In the genomic region with DNA sequence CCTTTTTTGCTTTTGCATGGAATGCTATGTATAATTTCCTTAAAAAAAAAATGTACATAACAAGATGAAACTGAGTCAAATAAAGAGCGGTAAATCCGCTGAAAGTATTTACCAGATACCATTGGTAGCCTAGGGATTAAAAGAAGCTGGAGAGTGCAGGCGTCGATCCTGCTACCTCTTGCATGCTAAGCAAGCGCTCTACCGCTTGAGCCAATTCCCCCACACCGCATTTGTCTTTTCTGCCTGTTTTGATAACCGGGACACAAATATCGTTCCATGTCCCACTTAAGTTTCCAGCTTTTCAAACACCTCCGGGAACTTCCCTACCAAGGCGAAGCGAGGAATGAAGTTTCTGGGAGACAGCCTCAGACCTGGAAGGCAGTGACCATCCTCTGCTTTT, we compare ENCODE assay signal across 8 cellular contexts.
A peak's percentile ranks its signal among the peaks of the same experiment; 100 is the strongest.
DNase-seq lines count a peak whose midpoint lies in the region; ATAC-seq, FAIRE-seq and TF ChIP-seq lines count a peak whose summit lies in the region.
"Not testable (repeated sequence)": the region's sequence is repeated elsewhere in the genome, so short reads cannot be mapped to it uniquely, and the experiment has no call there.

No MANE protein-coding gene starts in this region.

- not testable (repeated sequence) for H3K9me2 ChIP-seq in GM23338 (ENCODE audit: insufficient read depth); HCT116 (ENCODE audit: insufficient read depth)

- CTCF ChIA-PET in HCT116 (lab: Charles Lee); Panc1 (lab: Charles Lee); WTC11 (lab: Charles Lee); H1 (lab: Charles Lee; ENCODE audit: partially characterized antibody): not testable (repeated sequence)

- H3K14ac ChIP-seq in H1 (ENCODE audit: insufficient read length), result not testable (repeated sequence)

- not testable (repeated sequence) for H2BK120ac ChIP-seq in H1 (replicated peaks; ENCODE audit: low read depth, low read length)

- not testable (repeated sequence) for H3K56ac ChIP-seq in H1 (replicated peaks; ENCODE audit: insufficient read length, low read depth, low read length)

- H3K27me3 Mint-ChIP-seq in GM23338 (ENCODE audit: insufficient read depth, low read depth, poor library complexity); WTC11 (ENCODE audit: low read depth): not testable (repeated sequence)

- not testable (repeated sequence) for TF ChIP-seq CTCF in GM23338 (conservative IDR thresholded peaks at IDR 0.05; ENCODE audit: low read depth in 2 of 2); HCT116 (IDR thresholded peaks at IDR 0.05 in 2 of 3, conservative IDR thresholded peaks at IDR 0.05 in 1 of 3; ENCODE audit: borderline replicate concordance in 1 of 3, insufficient read depth in 1 of 3, low read depth in 2 of 3, low read length in 2 of 3); Panc1 (IDR thresholded peaks at IDR 0.05); WTC11 (IDR thresholded peaks at IDR 0.05); H1 (IDR thresholded peaks at IDR 0.05; ENCODE audit: control extremely low read depth in 1 of 3, insufficient read depth in 1 of 3, low read depth in 1 of 3, low read length in 3 of 3); foreskin keratinocyte (conservative IDR thresholded peaks at IDR 0.05)

- RAD21 ChIA-PET in HCT116 (lab: Charles Lee; ENCODE audit: low non-redundant PET in 1 of 2, low total read pairs in 2 of 2, uncharacterized antibody in 2 of 2, unreplicated experiment in 2 of 2), result not testable (repeated sequence)

- not testable (repeated sequence) for H3K9ac ChIP-seq in HCT116 (ENCODE audit: low read length); H1 (replicated peaks in 1 of 4; ENCODE audit: extremely low read depth in 1 of 4, low read depth in 3 of 4, low read length in 3 of 4)

- H4K5ac ChIP-seq in H1 (ENCODE audit: insufficient read length, low read depth, low read length), result not testable (repeated sequence)

- not testable (repeated sequence) for H2BK5ac ChIP-seq in H1 (ENCODE audit: low read depth, low read length)

- H3K18ac ChIP-seq in H1 (ENCODE audit: extremely low read depth, low read length), result not testable (repeated sequence)

- H2BK12ac ChIP-seq in H1 (ENCODE audit: low read depth, low read length), result not testable (repeated sequence)

- H3K4me3 ChIP-seq in GM23338; HCT116 (replicated peaks in 1 of 2; ENCODE audit: low read depth in 1 of 2, low read length in 2 of 2); Panc1 (ENCODE audit: low read depth in 2 of 2, low read length in 2 of 2); H1 (ENCODE audit: extremely low read depth in 1 of 4, insufficient read depth in 2 of 4, low read depth in 3 of 4, low read length in 4 of 4): not testable (repeated sequence)

- BruUV-seq in HCT116 (replicated peaks; lab: Mats Ljungman, UMichigan); Panc1 (replicated peaks; lab: Mats Ljungman, UMichigan): not testable (repeated sequence)

- not testable (repeated sequence) for H3K23ac ChIP-seq in H1 (ENCODE audit: insufficient read length)

- H4K20me1 ChIP-seq in GM23338 (replicated peaks; ENCODE audit: insufficient read depth); HCT116 (ENCODE audit: insufficient read depth); H1 (replicated peaks in 1 of 2; ENCODE audit: control insufficient read depth in 1 of 2, insufficient read depth in 2 of 2, low read length in 2 of 2): not testable (repeated sequence)

- TF ChIP-seq RAD21 in HCT116 (IDR thresholded peaks at IDR 0.05; ENCODE audit: low read depth); H1 (IDR thresholded peaks at IDR 0.05 in 1 of 2, conservative IDR thresholded peaks at IDR 0.05 in 1 of 2; ENCODE audit: low read depth in 2 of 2, low read length in 2 of 2): not testable (repeated sequence)

- DNase-seq in GM23338 (ENCODE audit: low spot score); H54 (ENCODE audit: insufficient read length, low spot score); HCT116 (ENCODE audit: low read depth, low spot score); Panc1 (ENCODE audit: low read depth, low spot score); WTC11 (ENCODE audit: low spot score); H1 (ENCODE audit: low read depth in 1 of 2, low spot score in 2 of 2); foreskin keratinocyte: not testable (repeated sequence)

- not testable (repeated sequence) for H2AFZ ChIP-seq in GM23338; HCT116 (ENCODE audit: low read depth, low read length, poor library complexity, severe bottlenecking); H1 (ENCODE audit: low read length)

- in situ Hi-C loops in Panc1 (cut with HindIII; ENCODE audit: low pct_unique_long_range_greater_than_20kb, low sequenced_read_pairs), result not testable (repeated sequence)

- not testable (repeated sequence) for H3K4ac ChIP-seq in H1 (replicated peaks; ENCODE audit: insufficient read length, low read depth, low read length)

- not testable (repeated sequence) for TF ChIP-seq POLR2A in H54 (IDR thresholded peaks at IDR 0.05; ENCODE audit: low read depth, low read length); HCT116 (IDR thresholded peaks at IDR 0.05; ENCODE audit: borderline replicate concordance, extremely low read depth, insufficient read depth, insufficient read length); H1 (IDR thresholded peaks at IDR 0.05; ENCODE audit: control extremely low read depth in 1 of 2, low read depth in 2 of 2, low read length in 2 of 2)

- ATAC-seq in GM23338 (peak; percentile 11; the same call in 2 of the 3 replicates), HCT116 (peak; percentile 65), Panc1 (peak; percentile 63), WTC11 (peak; percentile 14), foreskin keratinocyte (peak; percentile 20)

- H3K4me1 Mint-ChIP-seq in GM23338, WTC11: not testable (repeated sequence)

- H3K4me1 ChIP-seq in GM23338 (ENCODE audit: insufficient read depth); HCT116 (ENCODE audit: control insufficient read depth in 1 of 2, insufficient read depth in 2 of 2, low read length in 2 of 2); Panc1 (ENCODE audit: control insufficient read depth, insufficient read depth, low read length); H1 (replicated peaks in 1 of 4; ENCODE audit: control insufficient read depth in 3 of 4, insufficient read depth in 4 of 4, low read length in 3 of 4); foreskin keratinocyte: not testable (repeated sequence)

- not testable (repeated sequence) for H3K4me2 ChIP-seq in GM23338; HCT116 (ENCODE audit: low read length); H1 (ENCODE audit: insufficient read depth in 1 of 2, low read depth in 2 of 2, low read length in 2 of 2)

- H3K36me3 Mint-ChIP-seq in GM23338 (ENCODE audit: low read depth); WTC11: not testable (repeated sequence)

- H4K8ac ChIP-seq in H1 (ENCODE audit: extremely low read depth, insufficient read depth, low read length), result not testable (repeated sequence)

- intact Hi-C loops in HCT116 (cut with micrococcal nuclease); Panc1 (cut with micrococcal nuclease; ENCODE audit: unreplicated experiment): not testable (repeated sequence)

- not testable (repeated sequence) for H3K9me3 ChIP-seq in HCT116 (ENCODE audit: control insufficient read depth in 1 of 2, insufficient read depth in 1 of 2, low read depth in 1 of 2, low read length in 2 of 2); Panc1 (ENCODE audit: control insufficient read depth, insufficient read depth, low read depth, low read length); H1 (ENCODE audit: insufficient read depth in 2 of 2, low read depth in 1 of 2, low read length in 1 of 2)

- not testable (repeated sequence) for H3K27me3 ChIP-seq in GM23338 (ENCODE audit: insufficient read depth); HCT116 (ENCODE audit: insufficient read depth, low read length); Panc1 (ENCODE audit: control insufficient read depth, insufficient read depth, low read length); H1 (replicated peaks in 1 of 4; ENCODE audit: control insufficient read depth in 3 of 4, extremely low read depth in 1 of 4, insufficient read depth in 3 of 4, low read length in 3 of 4); foreskin keratinocyte

- H3K23me2 ChIP-seq in H1 (ENCODE audit: low read depth, low read length), result not testable (repeated sequence)

- no CpG with 5 or more reads among the region's 12 CpGs for WGBS in H1 (ENCODE audit: extremely low coverage in 1 of 2, insufficient coverage in 1 of 2, insufficient read length in 1 of 2, insufficient replicate concordance in 2 of 2, low coverage in 1 of 2, low lambda C conversion rate in 2 of 2, missing lambda C conversion rate in 1 of 2), 2 experiments

- not testable (repeated sequence) for H3K36me3 ChIP-seq in GM23338 (ENCODE audit: insufficient read depth); HCT116 (ENCODE audit: control insufficient read depth in 1 of 2, insufficient read depth in 2 of 2, low read length in 2 of 2); Panc1 (ENCODE audit: control insufficient read depth, insufficient read depth, low read length); H1 (ENCODE audit: control insufficient read depth in 2 of 4, insufficient read depth in 4 of 4, low read length in 3 of 4)

- POLR2A ChIA-PET in HCT116 (lab: Charles Lee); Panc1 (lab: Charles Lee); WTC11 (lab: Charles Lee); H1 (lab: Charles Lee; ENCODE audit: partially characterized antibody): not testable (repeated sequence)

- not testable (repeated sequence) for H3K9me3 Mint-ChIP-seq in GM23338, WTC11

- not testable (repeated sequence) for H2BK20ac ChIP-seq in H1 (ENCODE audit: low read length)

- not testable (repeated sequence) for TF ChIP-seq EP300 in H1 (IDR thresholded peaks at IDR 0.05; ENCODE audit: borderline replicate concordance in 1 of 2, low read depth in 2 of 2, low read length in 2 of 2)

- not testable (repeated sequence) for H3K27ac Mint-ChIP-seq in GM23338, WTC11

- H3K79me1 ChIP-seq in H1 (ENCODE audit: low read depth, low read length), result not testable (repeated sequence)

- not testable (repeated sequence) for H3K79me2 ChIP-seq in GM23338 (replicated peaks; ENCODE audit: insufficient read depth); HCT116 (ENCODE audit: insufficient read depth, low read length); H1 (ENCODE audit: control insufficient read depth in 1 of 2, insufficient read depth in 2 of 2, low read length in 2 of 2)

- H2BK15ac ChIP-seq in H1 (ENCODE audit: low read length), result not testable (repeated sequence)

- peak; percentile 84 for FAIRE-seq in G401.6 (lab: Jason Lieb, UNC)
- FAIRE-seq in H54 (lab: Jason Lieb, UNC), result peak; percentile 6
- peak; percentile 32 for FAIRE-seq in H1 (lab: Jason Lieb, UNC)

- H3K27ac ChIP-seq in GM23338 (ENCODE audit: low read depth); HCT116 (ENCODE audit: low read depth, low read length); Panc1 (ENCODE audit: low read length); H1 (ENCODE audit: low read depth, low read length); foreskin keratinocyte: not testable (repeated sequence)

- H4K91ac ChIP-seq in H1 (replicated peaks; ENCODE audit: insufficient read length, low read length), result not testable (repeated sequence)

- not testable (repeated sequence) for H3F3A ChIP-seq in GM23338 (replicated peaks; ENCODE audit: low read depth)

- H2AK5ac ChIP-seq in H1 (ENCODE audit: low read depth, low read length), result not testable (repeated sequence)

- not testable (repeated sequence) for H3K4me3 Mint-ChIP-seq in GM23338, WTC11

Comparison
In these comparisons a context has a peak if more than half of its experiments do, and no peak if none do; other contexts are left out.
1. ATAC-seq: peak in every context shown above with its lines; median percentile 65 in HCT116; 63 in Panc1; 20 in foreskin keratinocyte; 14 in WTC11; 11 in GM23338.